25 cellular contexts compared by ENCODE assay signal in genomic region chr22:39238561-39238960, GRCh38. TPM values are rescaled to one million over a fixed set of nuclear protein-coding genes. Genes with fewer than 3 reads are reported as not detected.
A peak's percentile ranks its signal among the peaks of the same experiment; 100 is the strongest.
DNase-seq lines count a peak whose midpoint lies in the region; ATAC-seq and TF ChIP-seq lines count a peak whose summit lies in the region.
"Had no signal": no experiment of that assay in that cellular context is flagged by ENCODE, and none has a peak within 500 bp of the region (broad histone marks: within the 10 kb centered on the region; RNA-seq: fewer than 3 reads in every experiment).

No MANE protein-coding gene starts in this region.

- H4K20me1 ChIP-seq in mammary epithelial cell (ENCODE audit: insufficient read depth, low read length) (no peaks in the 10 kb centered on the region), neural progenitor cell (ENCODE audit: low read depth) (no peaks in the 10 kb centered on the region)

- TF ChIP-seq POLR2A in breast epithelium (IDR thresholded peaks at IDR 0.05) (no peak), tibial nerve (IDR thresholded peaks at IDR 0.05) (no peak)

- no peaks in the 10 kb centered on the region for H3K36me3 ChIP-seq in breast epithelium
- H3K36me3 ChIP-seq in mammary epithelial cell (ENCODE audit: insufficient read depth, low read length) = no peaks in the 10 kb centered on the region
- no peaks in the 10 kb centered on the region for H3K36me3 ChIP-seq in RWPE2 (ENCODE audit: low read depth)
- no peaks in the 10 kb centered on the region for H3K36me3 ChIP-seq in neural progenitor cell
- no peaks in the 10 kb centered on the region for H3K36me3 ChIP-seq in tibial nerve
- H3K36me3 ChIP-seq: pancreas, thoracic aorta had no signal

- H3K4me1 Mint-ChIP-seq in neural progenitor cell = peaks cover 60% of the 10 kb centered on the region

- H3K27me3 Mint-ChIP-seq in neural progenitor cell (ENCODE audit: insufficient read depth, low read depth) = peaks cover 30% of the 10 kb centered on the region

- DNase-seq in breast epithelium (ENCODE audit: low spot score in 2 of 2) (no peak), mammary epithelial cell (no peak), RWPE2 (ENCODE audit: low spot score) (no peak), neural progenitor cell (ENCODE audit: low spot score) (no peak), tibial nerve (ENCODE audit: low spot score in 2 of 2) (no peak), activated gamma-delta T cell treated with Interleukin-2 at 50 U/mL for 16 hours (no peak)
- DNase-seq in stimulated activated CD8-positive, alpha-beta memory T cell treated with anti-CD3 and anti-CD28 coated beads, Interleukin-4, amount 100 ng/mL, for 48 hours = no peak
- DNase-seq: activated CD4-positive, alpha-beta memory T cell treated with anti-CD3 and anti-CD28 coated beads, Interleukin-2, amount 10 ng/mL, durations not matched to agents 7 days and 5 days; activated CD4-positive, CD25-positive, alpha-beta regulatory T cell; activated effector memory CD4-positive, alpha-beta T cell treated with anti-CD3 and anti-CD28 coated beads, Interleukin-2, amount 50 U/mL, for 16 hours; body of pancreas; Calu3; effector CD8-positive, alpha-beta T cell; HFFc6; mesenchymal stem cell; naive B cell; NCI-H1694; NCI-H2171; NCI-H526 treated with DMSO at 0.1 percent for 48 hours had no signal

- in situ Hi-C loops in mammary epithelial cell (cut with MboI; ENCODE audit: low sequenced_read_pairs in 2 of 2) = loop anchor here in 1 of 2 donors (5.0 kb wide), 1 partner anchor 74 kb away; no protein-coding TSS in a partner anchor

- H3K4me2 ChIP-seq in mammary epithelial cell (ENCODE audit: insufficient read depth, low read depth, low read length) (no peak overlapping the region), neural progenitor cell (no peak overlapping the region)

- H3K4me3 ChIP-seq in breast epithelium (no peak overlapping the region), mammary epithelial cell (replicated peaks in 1 of 3; ENCODE audit: insufficient read depth in 1 of 3, low read depth in 2 of 3, low read length in 3 of 3) (no peak overlapping the region), RWPE2 (ENCODE audit: severe bottlenecking) (no peak overlapping the region), neural progenitor cell (no peak overlapping the region), tibial nerve (no peak overlapping the region)
- H3K4me3 ChIP-seq: body of pancreas, pancreas, thoracic aorta had no signal

- H3K27ac ChIP-seq in breast epithelium (peak overlapping the region; percentile 93 to 95), mammary epithelial cell (ENCODE audit: insufficient read depth, low read depth, low read length) (no peak overlapping the region), RWPE2 (ENCODE audit: poor library complexity, severe bottlenecking) (peak overlapping the region; percentile 81), neural progenitor cell (no peak overlapping the region), tibial nerve (peak overlapping the region; percentile 52 to 91 (median 80))
- H3K27ac ChIP-seq: thoracic aorta had no signal

- dilution Hi-C loops in mammary epithelial cell (cut with HindIII; ENCODE audit: low sequenced_read_pairs) = loop anchor here (5.0 to 25.0 kb wide), 5 partner anchors 54 to 274 kb away; partner anchors contain the start of genes ATF4, MIEF1 and RPL3

- H3K27me3 ChIP-seq in breast epithelium (no peaks in the 10 kb centered on the region), mammary epithelial cell (ENCODE audit: insufficient read depth, low read length) (no peaks in the 10 kb centered on the region), RWPE2 (ENCODE audit: insufficient read depth, poor library complexity, severe bottlenecking) (no peaks in the 10 kb centered on the region), neural progenitor cell (peaks cover 65% of the 10 kb centered on the region), tibial nerve (peaks cover 0 to 5% of the 10 kb centered on the region in 2 donors)
- H3K27me3 ChIP-seq: body of pancreas, pancreas had no signal

- 80% methylated on average over 7 of the region's 8 CpGs for WGBS in mammary epithelial cell (ENCODE audit: low coverage, missing lambda C conversion rate)
- WGBS in tibial nerve, 2 donors = 73 to 75% methylated on average over 8 of the region's 8 CpGs

- H3K4me1 ChIP-seq in breast epithelium = peaks cover 18 to 43% of the 10 kb centered on the region in 2 donors
- peaks cover 49% of the 10 kb centered on the region for H3K4me1 ChIP-seq in mammary epithelial cell (ENCODE audit: insufficient read depth, low read length)
- H3K4me1 ChIP-seq in RWPE2 (ENCODE audit: insufficient read depth, poor library complexity, severe bottlenecking) = peaks cover 55% of the 10 kb centered on the region
- peaks cover 49% of the 10 kb centered on the region for H3K4me1 ChIP-seq in neural progenitor cell
- peaks cover 0 to 98% (median 78%) of the 10 kb centered on the region in 4 donors for H3K4me1 ChIP-seq in tibial nerve

- peaks cover 73% of the 10 kb centered on the region for H3K79me2 ChIP-seq in mammary epithelial cell (ENCODE audit: insufficient read depth, low read length)
- H3K79me2 ChIP-seq in neural progenitor cell (ENCODE audit: low read depth) = no peaks in the 10 kb centered on the region

- ATAC-seq in RWPE2 (ENCODE audit: low read depth) (no peak), HG03521 (IDR thresholded peaks at IDR 0.05; ENCODE audit: unreplicated experiment) (no peak)
- ATAC-seq: body of pancreas, sciatic nerve had no signal

- CTCF ChIA-PET in mammary epithelial cell (lab: Charles Lee; ENCODE audit: low non-redundant PET) = no interaction called here

- intact Hi-C loops in breast epithelium (cut with DNase I; ENCODE audit: low total_unique reads) (no loop called here), mammary epithelial cell (cut with micrococcal nuclease) (loop anchor here (2.0 kb wide), 1 partner anchor 24 kb away; no protein-coding TSS in a partner anchor)

- H3K9ac ChIP-seq in mammary epithelial cell (ENCODE audit: insufficient read depth, low read length) (no peak overlapping the region), neural progenitor cell (no peak overlapping the region)

- H3K9me3 ChIP-seq in breast epithelium (no peaks in the 10 kb centered on the region), mammary epithelial cell (replicated peaks; ENCODE audit: insufficient read depth, low read length) (no peaks in the 10 kb centered on the region), RWPE2 (ENCODE audit: severe bottlenecking) (no peaks in the 10 kb centered on the region), neural progenitor cell (ENCODE audit: low read depth) (no peaks in the 10 kb centered on the region), tibial nerve (no peaks in the 10 kb centered on the region)
- H3K9me3 ChIP-seq: body of pancreas, pancreas, thoracic aorta had no signal

- H3K36me3 Mint-ChIP-seq in neural progenitor cell = no peaks in the 10 kb centered on the region
- H3K36me3 Mint-ChIP-seq: naive B cell had no signal

- peaks cover 52% of the 10 kb centered on the region for H3F3A ChIP-seq in neural progenitor cell (ENCODE audit: low read depth)

- no peak for TF ChIP-seq CTCF in breast epithelium (IDR thresholded peaks at IDR 0.05)
- TF ChIP-seq CTCF in mammary epithelial cell (conservative IDR thresholded peaks at IDR 0.05 in 1 of 2, IDR thresholded peaks at IDR 0.05 in 1 of 2; ENCODE audit: extremely low read depth in 1 of 2, insufficient read depth in 1 of 2, low read depth in 1 of 2, low read length in 2 of 2) = no peak
- no peak for TF ChIP-seq CTCF in RWPE2 (IDR thresholded peaks at IDR 0.05; ENCODE audit: poor library complexity, severe bottlenecking)
- TF ChIP-seq CTCF in neural progenitor cell (IDR thresholded peaks at IDR 0.05) = no peak
- TF ChIP-seq CTCF in tibial nerve (IDR thresholded peaks at IDR 0.05) = no peak

- H2AFZ ChIP-seq in mammary epithelial cell (ENCODE audit: low read depth, low read length) (no peak overlapping the region), neural progenitor cell (replicated peaks) (no peak overlapping the region)

- H3K27ac Mint-ChIP-seq in neural progenitor cell = no peak overlapping the region
- H3K27ac Mint-ChIP-seq: activated CD4-positive, alpha-beta memory T cell treated with anti-CD3 and anti-CD28 coated beads, Interleukin-2, amount 10 ng/mL, durations not matched to agents 7 days and 5 days; B cell; HFFc6; T-helper 2 cell treated with Interferon-gamma antibody and Interleukin-4, amounts not matched to agents 5 μg/mL and 100 μg/mL, for 36 hours had no signal

- H3K4me3 Mint-ChIP-seq in neural progenitor cell = peak overlapping the region; percentile 8
- H3K4me3 Mint-ChIP-seq: activated CD4-positive, alpha-beta memory T cell treated with anti-CD3 and anti-CD28 coated beads, Interleukin-2, amount 10 ng/mL, durations not matched to agents 7 days and 5 days; B cell; HFFc6; T-helper 2 cell treated with Interferon-gamma antibody and Interleukin-4, amounts not matched to agents 5 μg/mL and 100 μg/mL, for 36 hours had no signal

- no peaks in the 10 kb centered on the region for H3K9me3 Mint-ChIP-seq in neural progenitor cell
- H3K9me3 Mint-ChIP-seq: activated CD4-positive, alpha-beta memory T cell treated with anti-CD3 and anti-CD28 coated beads, Interleukin-2, amount 10 ng/mL, durations not matched to agents 7 days and 5 days; HFFc6; T-helper 2 cell treated with Interferon-gamma antibody and Interleukin-4, amounts not matched to agents 5 μg/mL and 100 μg/mL, for 36 hours had no signal

- no TSS peak for BruUV-seq in mammary epithelial cell (replicated peaks; lab: Mats Ljungman, UMichigan)

- no peak for TF ChIP-seq EP300 in tibial nerve (IDR thresholded peaks at IDR 0.05)

RNA-seq across cellular contexts. Expression of gene PDGFB, which starts 6.2 kb away (rescaled TPM):
- total RNA-seq in breast epithelium = 10 to 100 TPM in 1 of 3 donors, 1 to 10 TPM in 2; 5.3 to 11.1 (median 8.5) TPM
- total RNA-seq in mammary epithelial cell = 10 to 100 TPM; 11.2 to 29.2 TPM
- 9.1 TPM for polyA plus RNA-seq in mammary epithelial cell
- polyA minus RNA-seq in mammary epithelial cell = 32.0 TPM
- 0.15 and 0.65 TPM in 2 replicates for total RNA-seq in neural progenitor cell (ENCODE audit: low replicate concordance)
- 10 to 100 TPM in 2 of 4 donors, 1 to 10 TPM in 2; 7.5 to 22.2 (median 10.2) TPM for total RNA-seq in tibial nerve
- total RNA-seq: B cell, HFFc6 had no signal

Comparison
In these comparisons a context has a peak if more than half of its experiments do, and no peak if none do; other contexts are left out.
1. H3K27ac ChIP-seq: peak in breast epithelium (2 of 2), RWPE2 (single experiment) and tibial nerve (4 of 4); none in mammary epithelial cell (single experiment) and neural progenitor cell (single experiment).